Comparison of ENCODE assay signal across 17 cellular contexts in genomic region chr3:13231781-13232515, GRCh38.
"Had no signal": no experiment of that assay in that cellular context is flagged by ENCODE, and none has a peak within 500 bp of the region (broad histone marks: within the 10 kb centered on the region; RNA-seq: fewer than 3 reads in every experiment).

No MANE protein-coding gene starts in this region.

- H3K4me3 ChIP-seq: gastroesophageal sphincter, heart right ventricle, mucosa of descending colon, thyroid gland had no signal

- FAIRE-seq: TTC549 had no signal

- H3K27me3 ChIP-seq: thyroid gland had no signal

- H3K36me3 ChIP-seq: gastroesophageal sphincter, heart right ventricle, neutrophil, thyroid gland had no signal

- H3K79me2 ChIP-seq: parathyroid adenoma had no signal

- H2AFZ ChIP-seq: parathyroid adenoma had no signal

- DNase-seq: activated CD4-positive, alpha-beta T cell treated with anti-CD3 and anti-CD28 coated beads, Interleukin-2, amount 50 U/mL, for 4 hours; activated CD8-positive, alpha-beta memory T cell treated with anti-CD3 and anti-CD28 coated beads, Interleukin-2, amount 10 ng/mL, durations not matched to agents 7 days and 5 days; activated naive CD4-positive, alpha-beta T cell; activated naive CD8-positive, alpha-beta T cell treated with anti-CD3 and anti-CD28 coated beads for 36 hours; amniotic stem cell; effector CD8-positive, alpha-beta T cell; heart right ventricle; kidney glomerular epithelial cell; naive B cell; stimulated activated CD8-positive, alpha-beta memory T cell treated with anti-CD3 and anti-CD28 coated beads, Interleukin-4, amount 100 ng/mL, for 48 hours; stimulated activated naive CD4-positive, alpha-beta T cell; thyroid gland had no signal

- H3K9me3 ChIP-seq: gastroesophageal sphincter, heart right ventricle, mucosa of descending colon, neutrophil, thyroid gland had no signal

- H3K4me1 ChIP-seq: parathyroid adenoma, thyroid gland had no signal

- H3K9ac ChIP-seq: parathyroid adenoma had no signal

- H3K27ac ChIP-seq: gastroesophageal sphincter, heart right ventricle, neutrophil, parathyroid adenoma, thyroid gland had no signal
